ENCODE assay signal across 1 cellular context in genomic region chr12:52229836-52230343, GRCh38.
TF ChIP-seq lines count a peak whose summit lies in the region.

No MANE protein-coding gene starts in this region.

TF ChIP-seq in SK-N-SH treated with all-trans-retinoic acid at 6 μM for 48 hours, 23 proteins besides CTCF, POLR2A, EP300 and RAD21 (continued from another document):
- TF ChIP-seq TSHZ2 (CRISPR knock-in tag; IDR thresholded peaks at IDR 0.05), result no peak
- no peak for TF ChIP-seq POU6F1 (CRISPR knock-in tag; IDR thresholded peaks at IDR 0.05; ENCODE audit: borderline replicate concordance, low read depth)
- TF ChIP-seq CSRNP3 (CRISPR knock-in tag; IDR thresholded peaks at IDR 0.05), result no peak
- no peak for TF ChIP-seq ISL1 (CRISPR knock-in tag; IDR thresholded peaks at IDR 0.05)
TF ChIP-seq in SK-N-SH treated with all-trans-retinoic acid at 6 μM for 48 hours: peak in this region for 0.
